Comparison of ENCODE assay signal across 9 cellular contexts in genomic region chr13:30388401-30389283, GRCh38. TPM values are rescaled to one million over a fixed set of nuclear protein-coding genes. Genes with fewer than 3 reads are reported as not detected.
DNase-seq lines count a peak whose midpoint lies in the region; ATAC-seq and TF ChIP-seq lines count a peak whose summit lies in the region.
"Had no signal": no experiment of that assay in that cellular context is flagged by ENCODE, and none has a peak within 500 bp of the region (broad histone marks: within the 10 kb centered on the region; RNA-seq: fewer than 3 reads in every experiment).

No MANE protein-coding gene starts in this region.

- peak overlapping the region; percentile 93 for H3K27ac ChIP-seq in KOPT-K1 (ENCODE audit: low read depth, low read length, poor library complexity, severe bottlenecking)

- H3K4me1 Mint-ChIP-seq in CD14-positive monocyte: peaks cover 26% of the 10 kb centered on the region
- H3K4me1 Mint-ChIP-seq in chondrocyte (ENCODE audit: low read depth): peaks cover 12% of the 10 kb centered on the region
- H3K4me1 Mint-ChIP-seq in nephron: peaks cover 25% of the 10 kb centered on the region

- no peak for ATAC-seq in GM21447 (IDR thresholded peaks at IDR 0.05; ENCODE audit: unreplicated experiment)

- no peaks in the 10 kb centered on the region for H3K36me3 ChIP-seq in KOPT-K1 (ENCODE audit: insufficient read depth, low read length)

- no peak for TF ChIP-seq CTCF in CD14-positive monocyte (IDR thresholded peaks at IDR 0.05)
- TF ChIP-seq CTCF in chondrocyte (IDR thresholded peaks at IDR 0.05): no peak
- TF ChIP-seq CTCF in nephron (IDR thresholded peaks at IDR 0.05; ENCODE audit: unreplicated experiment in 3 of 3): no peak

- H3K4me3 Mint-ChIP-seq in CD14-positive monocyte (peak overlapping the region; percentile 24 to 28), chondrocyte (ENCODE audit: unreplicated experiment) (no peak overlapping the region), nephron (no peak overlapping the region)

- intact Hi-C loops in CD14-positive monocyte (cut with micrococcal nuclease): no loop called here

- H3K9me3 Mint-ChIP-seq in CD14-positive monocyte: no peaks in the 10 kb centered on the region
- H3K9me3 Mint-ChIP-seq in chondrocyte (ENCODE audit: low read depth): no peaks in the 10 kb centered on the region
- no peaks in the 10 kb centered on the region for H3K9me3 Mint-ChIP-seq in nephron

- no peaks in the 10 kb centered on the region for H3K36me3 Mint-ChIP-seq in CD14-positive monocyte
- no peaks in the 10 kb centered on the region for H3K36me3 Mint-ChIP-seq in chondrocyte (ENCODE audit: low read depth)
- no peaks in the 10 kb centered on the region for H3K36me3 Mint-ChIP-seq in nephron (ENCODE audit: low read depth)

- H3K9me3 ChIP-seq in KOPT-K1 (ENCODE audit: insufficient read depth, low read length, poor library complexity, severe bottlenecking): no peaks in the 10 kb centered on the region

- H3K27ac Mint-ChIP-seq in CD14-positive monocyte: peak overlapping the region; percentile 41 to 82 (median 65)
- peak overlapping the region; percentile 13 for H3K27ac Mint-ChIP-seq in chondrocyte (ENCODE audit: unreplicated experiment)
- peak overlapping the region; percentile 5 to 31 (median 20) for H3K27ac Mint-ChIP-seq in nephron

- H3K27me3 Mint-ChIP-seq in CD14-positive monocyte (ENCODE audit: low read depth in 3 of 3) (peaks cover 0 to 6% (median 5%) of the 10 kb centered on the region in 3 donors), chondrocyte (ENCODE audit: low read depth) (no peaks in the 10 kb centered on the region), nephron (ENCODE audit: low read depth) (peaks cover 8% of the 10 kb centered on the region)

- DNase-seq in CD14-positive monocyte (ENCODE audit: low spot score) (no peak), chondrocyte (ENCODE audit: low spot score) (no peak), OCI-M1 (lab: John Stamatoyannopoulos, UW) (no peak), NCI-H2227 (lab: John Stamatoyannopoulos, UW; ENCODE audit: unreplicated experiment) (no peak), COR-L47 (lab: John Stamatoyannopoulos, UW) (no peak)
- DNase-seq: stimulated activated CD4-positive, alpha-beta T cell treated with anti-CD3 and anti-CD28 coated beads, Interleukin-4, amount 100 ng/mL, for 4 hours had no signal

RNA-seq across cellular contexts. Expression of gene UBE2L5, which starts 33.7 kb away (rescaled TPM):
- not detected for polyA plus RNA-seq in CD14-positive monocyte
- total RNA-seq in chondrocyte: not detected in 3 replicates

Comparison
In these comparisons a context has a peak if more than half of its experiments do, and no peak if none do; other contexts are left out.
1. H3K27ac Mint-ChIP-seq: peak in every context shown above with its lines; median percentile 65 in CD14-positive monocyte; 20 in nephron; 13 in chondrocyte.
2. H3K4me3 Mint-ChIP-seq: peak in CD14-positive monocyte (2 of 2); none in chondrocyte (single experiment) and nephron (0 of 3).